8 cellular contexts compared by ENCODE assay signal in the genomic region with DNA sequence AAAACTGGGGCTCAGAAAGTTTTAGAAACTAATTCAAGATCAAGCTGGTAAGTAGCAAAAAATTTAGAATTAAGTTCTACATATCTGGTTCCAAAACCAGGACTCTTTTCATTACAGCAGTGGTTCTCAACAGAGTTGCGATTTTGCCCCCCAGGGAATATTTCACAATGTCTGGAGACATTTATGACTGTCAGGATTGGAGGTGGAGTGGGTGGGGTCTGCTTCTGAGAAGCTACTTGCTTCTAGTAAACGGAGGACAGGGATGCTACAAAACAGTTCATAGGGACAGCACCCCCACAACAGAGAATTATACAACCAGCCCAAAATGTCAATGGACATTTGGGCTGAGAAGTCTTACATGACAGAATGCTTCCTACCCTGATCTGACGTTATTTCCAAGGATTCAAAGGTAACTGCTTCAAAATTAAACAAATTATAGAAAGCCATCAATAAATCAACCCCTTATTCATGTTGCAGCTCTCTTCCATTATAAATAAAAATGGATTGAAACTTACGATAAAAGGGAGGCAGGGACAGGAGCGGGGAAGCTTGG. TPM values are rescaled to one million over a fixed set of nuclear protein-coding genes. Genes with fewer than 3 reads are reported as not detected.
DNase-seq lines count a peak whose midpoint lies in the region; ATAC-seq and TF ChIP-seq lines count a peak whose summit lies in the region.

No MANE protein-coding gene starts in this region.

- CTCF ChIA-PET in mammary epithelial cell (lab: Charles Lee; ENCODE audit: low non-redundant PET): interaction anchor here (0.6 kb wide), 1 partner anchor 195 kb away, joined by 3 read pairs; no protein-coding TSS in a partner anchor

- ATAC-seq in memory B cell (ENCODE audit: low read depth): no peak
- ATAC-seq in GM21723 (IDR thresholded peaks at IDR 0.05; ENCODE audit: unreplicated experiment): no peak
- no peak for ATAC-seq in HG03175 (IDR thresholded peaks at IDR 0.05; ENCODE audit: unreplicated experiment)

- H3K4me1 ChIP-seq in BLaER1 treated with 17β-estradiol and CSF1 and Interleukin-3, amounts not matched to agents 10 nM and 100 nM: peaks cover 20 to 47% (median 31%) of the 10 kb centered on the region in 10 experiments
- H3K4me1 ChIP-seq in KMS-11 (ENCODE audit: low read depth, poor library complexity, severe bottlenecking) (no peaks in the 10 kb centered on the region), mammary epithelial cell (ENCODE audit: insufficient read depth, low read length) (peaks cover 11% of the 10 kb centered on the region), uterus (no peaks in the 10 kb centered on the region)

- H3K4me3 ChIP-seq in BLaER1 treated with 17β-estradiol and CSF1 and Interleukin-3, amounts not matched to agents 10 nM and 100 nM: peak overlapping the region; percentile 76 to 91 (median 84)
- no peak overlapping the region for H3K4me3 ChIP-seq in KMS-11 (IDR thresholded peaks at IDR 0.05; ENCODE audit: insufficient read depth, low read depth, low read length)
- H3K4me3 ChIP-seq in mammary epithelial cell (replicated peaks in 1 of 3; ENCODE audit: insufficient read depth in 1 of 3, low read depth in 2 of 3, low read length in 3 of 3): peak overlapping the region; percentile 83 to 93 (median 86)
- H3K4me3 ChIP-seq in uterus: peak overlapping the region; percentile 84 to 97

- in situ Hi-C loops in mammary epithelial cell (cut with MboI; ENCODE audit: low sequenced_read_pairs in 2 of 2): loop anchor here in 1 of 2 donors (25.0 kb wide), 1 partner anchor 197 kb away; no protein-coding TSS in a partner anchor

- no peaks in the 10 kb centered on the region for H4K20me1 ChIP-seq in BLaER1 treated with 17β-estradiol and CSF1 and Interleukin-3, amounts not matched to agents 10 nM and 100 nM
- H4K20me1 ChIP-seq in KMS-11 (ENCODE audit: insufficient read depth) (no peaks in the 10 kb centered on the region), mammary epithelial cell (ENCODE audit: insufficient read depth, low read length) (no peaks in the 10 kb centered on the region)

- no peak for TF ChIP-seq CTCF in KMS-11 (conservative IDR thresholded peaks at IDR 0.05; ENCODE audit: low read depth, low read length)
- no peak for TF ChIP-seq CTCF in mammary epithelial cell (conservative IDR thresholded peaks at IDR 0.05 in 1 of 2, IDR thresholded peaks at IDR 0.05 in 1 of 2; ENCODE audit: extremely low read depth in 1 of 2, insufficient read depth in 1 of 2, low read depth in 1 of 2, low read length in 2 of 2)
- TF ChIP-seq CTCF in uterus (IDR thresholded peaks at IDR 0.05): no peak

- BruUV-seq in mammary epithelial cell (replicated peaks; lab: Mats Ljungman, UMichigan): no TSS peak

- H3K4me1 Mint-ChIP-seq in memory B cell: peaks cover 8% of the 10 kb centered on the region

- dilution Hi-C loops in mammary epithelial cell (cut with HindIII; ENCODE audit: low sequenced_read_pairs): no loop called here

- H3K27ac ChIP-seq in BLaER1 treated with 17β-estradiol and CSF1 and Interleukin-3, amounts not matched to agents 10 nM and 100 nM: peak overlapping the region; percentile 52 to 83 (median 72)
- H3K27ac ChIP-seq in KMS-11 (no peak overlapping the region), mammary epithelial cell (ENCODE audit: insufficient read depth, low read depth, low read length) (peak overlapping the region; percentile 70), uterus (peak overlapping the region; percentile 85 to 89)

- no peaks in the 10 kb centered on the region for H3K36me3 ChIP-seq in BLaER1 treated with 17β-estradiol and CSF1 and Interleukin-3, amounts not matched to agents 10 nM and 100 nM
- H3K36me3 ChIP-seq in KMS-11 (ENCODE audit: insufficient read depth) (no peaks in the 10 kb centered on the region), mammary epithelial cell (ENCODE audit: insufficient read depth, low read length) (no peaks in the 10 kb centered on the region), uterus (no peaks in the 10 kb centered on the region)

- H3K9me3 ChIP-seq in BLaER1 treated with 17β-estradiol and CSF1 and Interleukin-3, amounts not matched to agents 10 nM and 100 nM (replicated peaks in 1 of 11): no peaks in the 10 kb centered on the region
- H3K9me3 ChIP-seq in mammary epithelial cell (replicated peaks; ENCODE audit: insufficient read depth, low read length) (no peaks in the 10 kb centered on the region), uterus (no peaks in the 10 kb centered on the region)

- peak overlapping the region; percentile 86 for H3K27ac Mint-ChIP-seq in memory B cell

- H3K9ac ChIP-seq in BLaER1 treated with 17β-estradiol and CSF1 and Interleukin-3, amounts not matched to agents 10 nM and 100 nM: peak overlapping the region; percentile 74 to 86 (median 83)
- peak overlapping the region; percentile 66; the same call in 1 of the 2 replicates for H3K9ac ChIP-seq in KMS-11
- H3K9ac ChIP-seq in mammary epithelial cell (ENCODE audit: insufficient read depth, low read length): peak overlapping the region; percentile 80

- no peaks in the 10 kb centered on the region for H3K27me3 Mint-ChIP-seq in memory B cell

- no peaks in the 10 kb centered on the region for H3K36me3 Mint-ChIP-seq in memory B cell

- H2AFZ ChIP-seq in KMS-11 (ENCODE audit: low read depth) (peak overlapping the region; percentile 68), mammary epithelial cell (ENCODE audit: low read depth, low read length) (peak overlapping the region; percentile 98)

- intact Hi-C loops in mammary epithelial cell (cut with micrococcal nuclease) (loop anchor here (2.0 to 10.0 kb wide), 4 partner anchors 168 to 440 kb away; a partner anchor contains a TSS), uterus (cut with DNase I; ENCODE audit: low total_unique reads) (no loop called here)

- peak; percentile 10 for DNase-seq in mammary epithelial cell
- no peak for DNase-seq in memory B cell (ENCODE audit: low spot score in 2 of 2)
- DNase-seq in uterus: peak in 1 of 2 donors; percentile 36
- DNase-seq in nucleus accumbens (lab: John Stamatoyannopoulos, UW): no peak

- H3K4me2 ChIP-seq in BLaER1 treated with 17β-estradiol and CSF1 and Interleukin-3, amounts not matched to agents 10 nM and 100 nM: peak overlapping the region; percentile 80 to 96 (median 91)
- H3K4me2 ChIP-seq in KMS-11: peak overlapping the region; percentile 33
- peak overlapping the region; percentile 90 for H3K4me2 ChIP-seq in mammary epithelial cell (ENCODE audit: insufficient read depth, low read depth, low read length)

- no peak for TF ChIP-seq POLR2A in uterus (IDR thresholded peaks at IDR 0.05)

- H3K27me3 ChIP-seq in BLaER1 treated with 17β-estradiol and CSF1 and Interleukin-3, amounts not matched to agents 10 nM and 100 nM: no peaks in the 10 kb centered on the region
- H3K27me3 ChIP-seq in KMS-11 (ENCODE audit: insufficient read depth, low read depth) (no peaks in the 10 kb centered on the region), mammary epithelial cell (ENCODE audit: insufficient read depth, low read length) (peaks cover 2% of the 10 kb centered on the region), uterus (no peaks in the 10 kb centered on the region)

- no peaks in the 10 kb centered on the region for H3K79me2 ChIP-seq in KMS-11 (ENCODE audit: insufficient read depth, low read depth)
- H3K79me2 ChIP-seq in mammary epithelial cell (ENCODE audit: insufficient read depth, low read length): peaks cover 4% of the 10 kb centered on the region

- no peaks in the 10 kb centered on the region for H3K9me3 Mint-ChIP-seq in memory B cell

- H3K4me3 Mint-ChIP-seq in memory B cell: peak overlapping the region; percentile 93

- WGBS in mammary epithelial cell (ENCODE audit: low coverage, missing lambda C conversion rate): 0% methylated on average over 5 of the region's 5 CpGs

RNA-seq across cellular contexts. Expression of a gene that starts 0.7 kb away (rescaled TPM):
- total RNA-seq in mammary epithelial cell (10 to 100 TPM in 1 of 2 donors, 1 to 10 TPM in 1; 7.8 to 16.0 TPM), uterus (10 to 100 TPM; 21.3 to 61.8 (median 41.6) TPM)
- 4.5 TPM for polyA plus RNA-seq in mammary epithelial cell
- polyA minus RNA-seq in mammary epithelial cell: 15.5 TPM

Comparison
In these comparisons a context has a peak if more than half of its experiments do, and no peak if none do; other contexts are left out.
1. H3K4me2 ChIP-seq: peak in every context shown above with its lines; median percentile 91 in BLaER1 treated with 17β-estradiol and CSF1 and Interleukin-3, amounts not matched to agents 10 nM and 100 nM; 90 in mammary epithelial cell; 33 in KMS-11.